9 cellular contexts compared by ENCODE assay signal in genomic region chr10:86402283-86402931, GRCh38. TPM values are rescaled to one million over a fixed set of nuclear protein-coding genes. Genes with fewer than 3 reads are reported as not detected.
DNase-seq lines count a peak whose midpoint lies in the region; ATAC-seq, FAIRE-seq and TF ChIP-seq lines count a peak whose summit lies in the region.
"Had no signal": no experiment of that assay in that cellular context is flagged by ENCODE, and none has a peak within 500 bp of the region (broad histone marks: within the 10 kb centered on the region; RNA-seq: fewer than 3 reads in every experiment).

No MANE protein-coding gene starts in this region.

- H3K27me3 ChIP-seq in endothelial cell of umbilical vein (ENCODE audit: control insufficient read depth in 2 of 2, insufficient read depth in 2 of 2, low read length in 2 of 2), result peaks cover 14 to 16% of the 10 kb centered on the region in 2 experiments

- H3K27ac ChIP-seq in endothelial cell of umbilical vein (ENCODE audit: insufficient read depth, low read depth, low read length), result no peak overlapping the region

- dilution Hi-C loops in endothelial cell of umbilical vein (cut with MboI; ENCODE audit: extremely low pct_ligation_motif_present, low sequenced_read_pairs), result no loop called here

- no peak overlapping the region for H2AFZ ChIP-seq in endothelial cell of umbilical vein (ENCODE audit: low read depth, low read length)

- H3K9me1 ChIP-seq in endothelial cell of umbilical vein (replicated peaks; ENCODE audit: control insufficient read depth, extremely low read depth, insufficient read depth, low read length), result no peaks in the 10 kb centered on the region

- no peak for FAIRE-seq in endothelial cell of umbilical vein (lab: Jason Lieb, UNC)

- ATAC-seq in HG03139 (IDR thresholded peaks at IDR 0.05; ENCODE audit: unreplicated experiment), result no peak
- ATAC-seq in HG03095 (IDR thresholded peaks at IDR 0.05; ENCODE audit: unreplicated experiment), result no peak

- POLR2A ChIA-PET in endothelial cell of umbilical vein (lab: Charles Lee), result no interaction called here

- CTCF ChIA-PET in endothelial cell of umbilical vein (lab: Charles Lee), result interaction anchor here (0.9 to 7.8 kb wide), 8 partner anchors 8 to 1865 kb away, joined by 3 to 213 read pairs (median 4); no protein-coding TSS in a partner anchor

- TF ChIP-seq POLR2A in endothelial cell of umbilical vein (IDR thresholded peaks at IDR 0.05; ENCODE audit: low read depth, low read length), result no peak

- BruUV-seq in endothelial cell of umbilical vein (replicated peaks; lab: Mats Ljungman, UMichigan), result no TSS peak

- TF ChIP-seq CTCF in endothelial cell of umbilical vein (IDR thresholded peaks at IDR 0.05; ENCODE audit: extremely low read depth in 1 of 2, insufficient read depth in 1 of 2, low read depth in 1 of 2, low read length in 2 of 2) (no peak), retinal pigment epithelial cell (conservative IDR thresholded peaks at IDR 0.05; ENCODE audit: low read depth, low read length) (no peak)

- H3K4me1 ChIP-seq in endothelial cell of umbilical vein (ENCODE audit: control insufficient read depth, extremely low read depth, insufficient read depth, low read length), result peaks cover 23% of the 10 kb centered on the region

- H3K4me3 ChIP-seq in endothelial cell of umbilical vein (replicated peaks in 1 of 3; ENCODE audit: insufficient read depth in 1 of 3, low read depth in 1 of 3, low read length in 3 of 3) (no peak overlapping the region), retinal pigment epithelial cell (ENCODE audit: low read length) (peak overlapping the region; percentile 28)

- H4K20me1 ChIP-seq in endothelial cell of umbilical vein (replicated peaks; ENCODE audit: control insufficient read depth, extremely low read depth, insufficient read depth, low read length), result no peaks in the 10 kb centered on the region

- H3K36me3 ChIP-seq in endothelial cell of umbilical vein (ENCODE audit: control insufficient read depth in 2 of 2, extremely low read depth in 1 of 2, insufficient read depth in 2 of 2, low read length in 2 of 2), result no peaks in the 10 kb centered on the region

- H3K79me2 ChIP-seq in endothelial cell of umbilical vein (ENCODE audit: control insufficient read depth, insufficient read depth, low read length), result no peaks in the 10 kb centered on the region

- H3K9me3 ChIP-seq in endothelial cell of umbilical vein (replicated peaks; ENCODE audit: control insufficient read depth, insufficient read depth, low read length), result no peaks in the 10 kb centered on the region

- intact Hi-C loops in endothelial cell of umbilical vein (cut with micrococcal nuclease), result loop anchor here (5.0 kb wide), 1 partner anchor 495 kb away; no protein-coding TSS in a partner anchor

- H3K4me2 ChIP-seq in endothelial cell of umbilical vein (ENCODE audit: insufficient read depth, low read length), result no peak overlapping the region

- DNase-seq in DMS79 treated with DMSO at 0.1 percent for 48 hours (lab: John Stamatoyannopoulos, UW) (peak; percentile 16), M059J (ENCODE audit: low read depth) (peak; percentile 50), endothelial cell of umbilical vein (ENCODE audit: low read depth, low spot score) (no peak), retinal pigment epithelial cell (ENCODE audit: low read depth) (no peak), germinal center (ENCODE audit: low spot score) (no peak)
- DNase-seq: NCI-H524 treated with DMSO at 0.1 percent for 48 hours had no signal

- H3K9ac ChIP-seq in endothelial cell of umbilical vein (replicated peaks; ENCODE audit: extremely low read depth, insufficient read depth, low read length), result no peak overlapping the region

TF ChIP-seq in endothelial cell of umbilical vein, 7 proteins besides CTCF, POLR2A, EP300 and RAD21:
- TF ChIP-seq MYC (IDR thresholded peaks at IDR 0.05; ENCODE audit: low read depth, low read length) (no peak), EZH2 (IDR thresholded peaks at IDR 0.05; ENCODE audit: borderline replicate concordance, low read depth, low read length, severe bottlenecking) (peak; percentile 3), GATA2 (IDR thresholded peaks at IDR 0.05; ENCODE audit: insufficient read depth, insufficient read length, low read depth, low read length) (no peak), MAX (IDR thresholded peaks at IDR 0.05; ENCODE audit: insufficient read depth, insufficient read length) (no peak), JUN (IDR thresholded peaks at IDR 0.05; ENCODE audit: borderline replicate concordance, insufficient read depth, insufficient read length, low read depth) (no peak)
TF ChIP-seq in endothelial cell of umbilical vein: peak in this region for 1.

RNA-seq across cellular contexts. Expression of gene GRID1, which starts 35.8 kb away (rescaled TPM):
- not detected in 2 replicates for total RNA-seq in M059J (2014; rRNA removed; shearing (Covaris generic))
- total RNA-seq in endothelial cell of umbilical vein, result not detected in 2 replicates
- polyA plus RNA-seq in endothelial cell of umbilical vein, result 0.10 TPM in 1 of 2 replicates, not detected in the other
- polyA plus RNA-seq in endothelial cell of umbilical vein (2011; cell fraction: cytosol; rRNA removed), result 0.01 TPM in 2 replicates
- polyA plus RNA-seq in endothelial cell of umbilical vein (2011; cell fraction: nucleus; rRNA removed), result not detected in 2 replicates
- not detected in 2 replicates for polyA plus RNA-seq in endothelial cell of umbilical vein (2012)
- 0.12 TPM in 1 of 2 replicates, not detected in the other for polyA minus RNA-seq in endothelial cell of umbilical vein
- 1.5 TPM for polyA minus RNA-seq in endothelial cell of umbilical vein (2011; cell fraction: cytosol; rRNA and poly(A)+ RNA removed)
- 0.19 TPM in 1 of 2 replicates, not detected in the other for polyA minus RNA-seq in endothelial cell of umbilical vein (2011; cell fraction: nucleus; rRNA and poly(A)+ RNA removed)
- total RNA-seq: activated CD8-positive, alpha-beta memory T cell treated with anti-CD3 and anti-CD28 coated beads for 36 hours had no signal

Comparison
In these comparisons a context has a peak if more than half of its experiments do, and no peak if none do; other contexts are left out.
1. DNase-seq: peak in DMS79 treated with DMSO at 0.1 percent for 48 hours (single experiment) and M059J (single experiment); none in endothelial cell of umbilical vein (single experiment), retinal pigment epithelial cell (single experiment) and germinal center (single experiment).